23 cellular contexts compared by ENCODE assay signal in the genomic region with DNA sequence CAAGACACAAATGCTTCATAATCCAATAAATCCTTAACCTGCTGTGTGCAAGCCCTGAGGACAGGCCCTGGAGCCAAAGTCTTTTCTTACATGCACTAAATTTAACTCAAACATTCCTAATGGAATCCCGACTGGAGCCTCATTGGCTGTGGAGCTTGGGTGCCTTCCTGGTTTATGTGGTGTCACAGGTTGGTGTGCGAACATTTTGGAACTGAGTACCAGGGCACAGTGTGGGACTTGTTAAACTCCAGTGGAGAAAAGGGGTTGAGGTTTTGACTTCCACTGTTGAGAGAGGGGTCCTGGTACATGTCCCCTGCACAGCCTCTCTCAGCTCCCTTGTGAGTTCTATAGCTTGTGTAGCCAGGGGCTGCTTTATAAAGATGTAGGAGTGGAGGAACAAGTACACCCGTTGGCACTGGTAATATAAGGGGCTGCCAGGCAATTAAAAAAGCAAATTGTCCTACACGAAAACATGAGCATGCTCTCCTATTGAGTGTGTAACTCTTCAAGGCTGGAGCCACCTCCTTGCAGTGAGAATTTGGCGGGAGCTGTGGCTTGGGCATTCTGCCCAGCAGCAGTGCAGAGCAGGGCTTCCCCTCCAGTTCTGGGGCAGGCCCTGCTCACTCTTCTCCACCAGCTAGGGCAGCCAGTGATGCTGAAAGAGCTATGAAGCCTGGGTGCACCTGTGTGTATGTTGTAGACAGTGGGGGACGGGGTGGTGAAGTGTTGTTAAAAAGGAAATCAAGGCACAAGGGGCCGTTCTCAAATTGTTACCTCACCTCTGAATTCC.
DNase-seq lines count a peak whose midpoint lies in the region; ATAC-seq lines count a peak whose summit lies in the region.
"Had no signal": no experiment of that assay in that cellular context is flagged by ENCODE, and none has a peak within 500 bp of the region (broad histone marks: within the 10 kb centered on the region; RNA-seq: fewer than 3 reads in every experiment).

No MANE protein-coding gene starts in this region.

- ATAC-seq in HG03432 (IDR thresholded peaks at IDR 0.05; ENCODE audit: unreplicated experiment), result peak; percentile 61
- ATAC-seq in left ventricle myocardium superior, result peak; percentile 77
- no peak for ATAC-seq in GM19351 (IDR thresholded peaks at IDR 0.05; ENCODE audit: unreplicated experiment)
- no peak for ATAC-seq in GM18520 (IDR thresholded peaks at IDR 0.05; ENCODE audit: unreplicated experiment)
- no peak for ATAC-seq in GM21447 (IDR thresholded peaks at IDR 0.05; ENCODE audit: unreplicated experiment)
- ATAC-seq: SK-N-SH treated with all-trans-retinoic acid at 6 μM for 48 hours had no signal

- intact Hi-C loops in left ventricle myocardium superior (cut with micrococcal nuclease), result no loop called here

- DNase-seq in DMS79 treated with DMSO at 0.1 percent for 48 hours (lab: John Stamatoyannopoulos, UW) (peak; percentile 93), NCI-H69 (lab: John Stamatoyannopoulos, UW) (peak; percentile 3), left ventricle myocardium superior (peak; percentile 45), SW 1271 (lab: John Stamatoyannopoulos, UW) (no peak)
- DNase-seq: ACHN; activated CD4-positive, alpha-beta T cell treated with anti-CD3 and anti-CD28 coated beads, Interleukin-2, amount 10 ng/mL, durations not matched to agents 24 days and 14 days; activated CD8-positive, alpha-beta memory T cell treated with anti-CD3 and anti-CD28 coated beads, Interleukin-2, amount 50 U/mL, for 4 hours; activated gamma-delta T cell treated with Interleukin-2 at 50 U/mL for 16 hours; amniotic stem cell; central memory CD4-positive, alpha-beta T cell; effector CD4-positive, alpha-beta T cell; glutamatergic neuron; immature natural killer cell; mammary epithelial cell; NCI-H2081; NCI-H748 treated with DMSO at 0.1 percent for 48 hours; small intestine; stimulated activated CD4-positive, alpha-beta T cell treated with anti-CD3 and anti-CD28 coated beads, Interleukin-4, amount 100 ng/mL, for 1 hour had no signal

Comparison
In these comparisons a context has a peak if more than half of its experiments do, and no peak if none do; other contexts are left out.
1. DNase-seq: peak in DMS79 treated with DMSO at 0.1 percent for 48 hours (single experiment), NCI-H69 (single experiment) and left ventricle myocardium superior (single experiment); none in SW 1271 (0 of 2).
2. ATAC-seq: peak in HG03432 (single experiment) and left ventricle myocardium superior (single experiment); none in GM19351 (single experiment), GM18520 (single experiment) and GM21447 (single experiment).